In genomic region chr2:186639939-186640338, GRCh38 we compare ENCODE assay signal across 11 cellular contexts. TPM values are rescaled to one million over a fixed set of nuclear protein-coding genes. Genes with fewer than 3 reads are reported as not detected.
DNase-seq lines count a peak whose midpoint lies in the region; ATAC-seq and TF ChIP-seq lines count a peak whose summit lies in the region.
"Had no signal": no experiment of that assay in that cellular context is flagged by ENCODE, and none has a peak within 500 bp of the region (broad histone marks: within the 10 kb centered on the region; RNA-seq: fewer than 3 reads in every experiment).

No MANE protein-coding gene starts in this region.

- DNase-seq in activated T-cell treated with anti-CD3 and anti-CD28 coated beads, Interleukin-2, amount 50 U/mL, for 24 hours = no peak
- DNase-seq in activated T-cell treated with anti-CD3 and anti-CD28 coated beads for 4 hours (no peak), omental fat pad (ENCODE audit: low spot score) (no peak), NCI-H2081 treated with DMSO at 0.1 percent for 48 hours (lab: John Stamatoyannopoulos, UW) (no peak), HAP-1 (ENCODE audit: low spot score in 2 of 2) (no peak)
- DNase-seq: activated CD8-positive, alpha-beta memory T cell treated with anti-CD3 and anti-CD28 coated beads, Interleukin-2, amount 50 U/mL, for 4 hours; colonic mucosa; NCI-H2107 had no signal

- no peaks in the 10 kb centered on the region for H3K4me1 ChIP-seq in HAP-1
- H3K4me1 ChIP-seq: colonic mucosa had no signal

- in situ Hi-C loops in HAP-1 (cut with MboI; ENCODE audit: low sequenced_read_pairs) = loop anchor here (10.0 kb wide), 1 partner anchor 135 kb away; no protein-coding TSS in a partner anchor

- H3K4me1 Mint-ChIP-seq in activated T-cell treated with anti-CD3 and anti-CD28 coated beads, Interleukin-2, amount 50 U/mL, for 24 hours (ENCODE audit: low read depth) = peaks cover 27% of the 10 kb centered on the region

- H3K9me3 Mint-ChIP-seq in activated T-cell treated with anti-CD3 and anti-CD28 coated beads, Interleukin-2, amount 50 U/mL, for 24 hours = no peaks in the 10 kb centered on the region

- H3K4me3 ChIP-seq in HAP-1 = no peak overlapping the region
- H3K4me3 ChIP-seq: colonic mucosa had no signal

- H3K4me3 Mint-ChIP-seq in activated T-cell treated with anti-CD3 and anti-CD28 coated beads, Interleukin-2, amount 50 U/mL, for 24 hours = no peak overlapping the region

- H3K36me3 ChIP-seq in HAP-1 (replicated peaks) = peaks cover 21% of the 10 kb centered on the region
- H3K36me3 ChIP-seq: colonic mucosa had no signal

- ATAC-seq in GM21576 (IDR thresholded peaks at IDR 0.05; ENCODE audit: unreplicated experiment) (peak; percentile 59), HG03175 (IDR thresholded peaks at IDR 0.05; ENCODE audit: unreplicated experiment) (peak; percentile 63), omental fat pad (ENCODE audit: low FRiP score) (peak; percentile 29), HG03139 (IDR thresholded peaks at IDR 0.05; ENCODE audit: unreplicated experiment) (no peak)

- H3K27me3 ChIP-seq in HAP-1 (ENCODE audit: low read depth) = no peaks in the 10 kb centered on the region
- H3K27me3 ChIP-seq: colonic mucosa had no signal

- H3K36me3 Mint-ChIP-seq in activated T-cell treated with anti-CD3 and anti-CD28 coated beads, Interleukin-2, amount 50 U/mL, for 24 hours (ENCODE audit: low read depth) = peaks cover 37% of the 10 kb centered on the region

- H3K27ac Mint-ChIP-seq in activated T-cell treated with anti-CD3 and anti-CD28 coated beads, Interleukin-2, amount 50 U/mL, for 24 hours = peak overlapping the region; percentile 73

- H3K9me3 ChIP-seq in HAP-1 = no peaks in the 10 kb centered on the region; the same call in 1 of the 2 replicates
- H3K9me3 ChIP-seq: colonic mucosa had no signal

- no peaks in the 10 kb centered on the region for H3K27me3 Mint-ChIP-seq in activated T-cell treated with anti-CD3 and anti-CD28 coated beads, Interleukin-2, amount 50 U/mL, for 24 hours

- TF ChIP-seq CTCF in omental fat pad (IDR thresholded peaks at IDR 0.05) = no peak

RNA-seq across cellular contexts. Expression of gene ITGAV, which starts 50.1 kb away (rescaled TPM):
- 100 to 1,000 TPM in 2 of 4 donors, 10 to 100 TPM in 2; 81.3 to 155 (median 111) TPM for total RNA-seq in omental fat pad

RNA-seq across cellular contexts. Expression of gene FAM171B, which starts 53.9 kb away (rescaled TPM):
- 10 to 100 TPM in 1 of 4 donors, 1 to 10 TPM in 3; 6.0 to 10.8 (median 8.5) TPM for total RNA-seq in omental fat pad
